In the genomic region with DNA sequence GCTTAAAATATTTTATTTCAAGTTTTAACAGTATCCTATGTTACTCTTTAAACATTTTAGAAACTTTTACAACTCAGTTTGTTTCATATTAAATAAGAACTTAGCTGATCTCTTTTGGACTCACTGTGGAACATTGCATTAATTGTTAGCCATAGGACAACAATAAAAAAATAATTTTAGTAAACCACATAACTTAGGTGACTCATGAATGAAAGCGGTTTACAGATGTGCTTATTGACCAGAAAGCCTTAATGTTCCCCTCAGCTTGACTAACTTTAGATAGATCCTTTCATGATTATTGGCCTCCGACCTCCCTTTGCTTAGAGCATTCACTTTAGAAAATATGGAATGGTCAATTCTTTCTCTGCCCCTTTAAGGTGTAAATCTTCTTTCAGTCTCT, we compare ENCODE assay signal across 24 cellular contexts.
"Had no signal": no experiment of that assay in that cellular context is flagged by ENCODE, and none has a peak within 500 bp of the region (broad histone marks: within the 10 kb centered on the region; RNA-seq: fewer than 3 reads in every experiment).

No MANE protein-coding gene starts in this region.

- H3K4me1 ChIP-seq: adrenal gland, ascending aorta, esophagus squamous epithelium, neural progenitor cell, tibial nerve had no signal

- ATAC-seq: activated CD4-positive, CD25-positive, alpha-beta regulatory T cell treated with anti-CD3 and anti-CD28 coated beads, Interleukin-2, amount 50 U/mL, for 24 hours; naive thymus-derived CD8-positive, alpha-beta T cell; right cardiac atrium; T-helper 17 cell had no signal

- H2AFZ ChIP-seq: neural progenitor cell had no signal

- H3K4me3 ChIP-seq: adrenal gland, ascending aorta, esophagus squamous epithelium, neural progenitor cell, tibial nerve had no signal

- DNase-seq: activated CD4-positive, alpha-beta T cell treated with anti-CD3 and anti-CD28 coated beads for 48 hours; activated CD4-positive, alpha-beta T cell treated with anti-CD3 and anti-CD28 coated beads, Interleukin-2, amount 50 U/mL, for 48 hours; activated CD8-positive, alpha-beta memory T cell treated with anti-CD3 and anti-CD28 coated beads for 24 hours; activated effector memory CD4-positive, alpha-beta T cell treated with Interleukin-2 at 50 U/mL for 16 hours; activated naive CD4-positive, alpha-beta T cell treated with anti-CD3 and anti-CD28 coated beads for 36 hours; activated naive CD8-positive, alpha-beta T cell treated with anti-CD3 and anti-CD28 coated beads for 36 hours; adrenal gland; brain microvascular endothelial cell; central memory CD4-positive, alpha-beta T cell; endodermal cell; esophagus squamous epithelium; head of caudate nucleus; hippocampal formation; naive thymus-derived CD8-positive, alpha-beta T cell; right cardiac atrium; stimulated activated CD4-positive, alpha-beta T cell treated with anti-CD3 and anti-CD28 coated beads, Interleukin-15, amount 100 ng/mL, for 24 hours; stimulated activated naive CD4-positive, alpha-beta T cell treated with Interleukin-2 at 50 U/mL for 16 hours; T-helper 17 cell; T1000; WERI-Rb-1 had no signal

- H3K27me3 ChIP-seq: adrenal gland, ascending aorta, brain microvascular endothelial cell, esophagus squamous epithelium, neural progenitor cell, tibial nerve had no signal

- H3K36me3 ChIP-seq: adrenal gland, ascending aorta, brain microvascular endothelial cell, esophagus squamous epithelium, neural progenitor cell, tibial nerve, WERI-Rb-1 had no signal

- H3K4me2 ChIP-seq: neural progenitor cell had no signal

- H3K9ac ChIP-seq: neural progenitor cell had no signal

- H3K27ac ChIP-seq: adrenal gland, ascending aorta, brain microvascular endothelial cell, esophagus squamous epithelium, neural progenitor cell, tibial nerve, WERI-Rb-1 had no signal

- H3K9me3 ChIP-seq: adrenal gland, ascending aorta, esophagus squamous epithelium, tibial nerve had no signal
